1 cellular context compared by ENCODE assay signal in the genomic region with DNA sequence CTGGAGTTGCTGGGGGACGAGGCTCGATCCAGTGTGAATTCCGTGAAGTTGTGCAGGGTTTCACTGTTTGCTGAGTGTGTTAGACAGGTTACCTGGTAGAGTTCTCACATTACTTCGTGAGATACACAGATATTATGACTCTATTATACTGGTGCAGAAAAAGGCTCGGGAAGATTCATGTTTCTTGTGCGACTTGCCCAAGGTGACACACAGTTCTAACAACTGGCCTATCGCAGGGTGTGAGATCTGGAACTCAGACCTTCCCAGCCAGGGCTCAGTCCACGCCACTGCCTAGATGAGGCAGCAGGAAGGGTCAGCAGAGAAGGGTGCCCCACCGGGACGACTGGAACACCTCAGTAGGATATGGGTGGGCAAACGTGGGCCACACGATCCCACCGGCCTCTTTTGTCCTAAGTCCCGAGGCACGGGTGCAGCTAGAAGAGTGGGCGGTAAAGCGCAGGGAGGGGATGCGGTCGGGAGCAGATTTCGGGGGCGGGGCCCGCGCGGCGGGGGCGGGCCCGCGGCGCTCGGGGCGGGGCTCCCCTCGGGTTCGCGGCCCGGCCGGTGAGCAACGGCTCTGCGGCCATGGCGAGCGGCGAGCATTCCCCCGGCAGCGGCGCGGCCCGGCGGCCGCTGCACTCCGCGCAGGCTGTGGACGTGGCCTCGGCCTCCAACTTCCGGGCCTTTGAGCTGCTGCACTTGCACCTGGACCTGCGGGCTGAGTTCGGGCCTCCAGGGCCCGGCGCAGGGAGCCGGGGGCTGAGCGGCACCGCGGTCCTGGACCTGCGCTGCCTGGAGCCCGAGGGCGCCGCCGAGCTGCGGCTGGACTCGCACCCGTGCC.
A peak's percentile ranks its signal among the peaks of the same experiment; 100 is the strongest.
TF ChIP-seq lines count a peak whose summit lies in the region.

A gene with protein sequence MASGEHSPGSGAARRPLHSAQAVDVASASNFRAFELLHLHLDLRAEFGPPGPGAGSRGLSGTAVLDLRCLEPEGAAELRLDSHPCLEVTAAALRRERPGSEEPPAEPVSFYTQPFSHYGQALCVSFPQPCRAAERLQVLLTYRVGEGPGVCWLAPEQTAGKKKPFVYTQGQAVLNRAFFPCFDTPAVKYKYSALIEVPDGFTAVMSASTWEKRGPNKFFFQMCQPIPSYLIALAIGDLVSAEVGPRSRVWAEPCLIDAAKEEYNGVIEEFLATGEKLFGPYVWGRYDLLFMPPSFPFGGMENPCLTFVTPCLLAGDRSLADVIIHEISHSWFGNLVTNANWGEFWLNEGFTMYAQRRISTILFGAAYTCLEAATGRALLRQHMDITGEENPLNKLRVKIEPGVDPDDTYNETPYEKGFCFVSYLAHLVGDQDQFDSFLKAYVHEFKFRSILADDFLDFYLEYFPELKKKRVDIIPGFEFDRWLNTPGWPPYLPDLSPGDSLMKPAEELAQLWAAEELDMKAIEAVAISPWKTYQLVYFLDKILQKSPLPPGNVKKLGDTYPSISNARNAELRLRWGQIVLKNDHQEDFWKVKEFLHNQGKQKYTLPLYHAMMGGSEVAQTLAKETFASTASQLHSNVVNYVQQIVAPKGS (plus strand): TSS at position 567 of the 841 bp plus-strand sequence. CDS start 19 bp downstream, at position 586.

TF ChIP-seq in K562, 482 proteins besides CTCF, POLR2A, EP300 and RAD21 (continued from another document and continues in another):
- TF ChIP-seq, protein P1, sequence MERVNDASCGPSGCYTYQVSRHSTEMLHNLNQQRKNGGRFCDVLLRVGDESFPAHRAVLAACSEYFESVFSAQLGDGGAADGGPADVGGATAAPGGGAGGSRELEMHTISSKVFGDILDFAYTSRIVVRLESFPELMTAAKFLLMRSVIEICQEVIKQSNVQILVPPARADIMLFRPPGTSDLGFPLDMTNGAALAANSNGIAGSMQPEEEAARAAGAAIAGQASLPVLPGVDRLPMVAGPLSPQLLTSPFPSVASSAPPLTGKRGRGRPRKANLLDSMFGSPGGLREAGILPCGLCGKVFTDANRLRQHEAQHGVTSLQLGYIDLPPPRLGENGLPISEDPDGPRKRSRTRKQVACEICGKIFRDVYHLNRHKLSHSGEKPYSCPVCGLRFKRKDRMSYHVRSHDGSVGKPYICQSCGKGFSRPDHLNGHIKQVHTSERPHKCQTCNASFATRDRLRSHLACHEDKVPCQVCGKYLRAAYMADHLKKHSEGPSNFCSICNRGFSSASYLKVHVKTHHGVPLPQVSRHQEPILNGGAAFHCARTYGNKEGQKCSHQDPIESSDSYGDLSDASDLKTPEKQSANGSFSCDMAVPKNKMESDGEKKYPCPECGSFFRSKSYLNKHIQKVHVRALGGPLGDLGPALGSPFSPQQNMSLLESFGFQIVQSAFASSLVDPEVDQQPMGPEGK (CRISPR knock-in tag; IDR thresholded peaks at IDR 0.05; ENCODE audit: borderline replicate concordance), result no peak
- TF ChIP-seq YY1 (IDR thresholded peaks at IDR 0.05; ENCODE audit: borderline replicate concordance in 1 of 3, control insufficient read depth in 1 of 3, extremely low read depth in 1 of 3, insufficient read depth in 3 of 3, insufficient read length in 1 of 3, insufficient replicate concordance in 2 of 3, low read depth in 1 of 3, low read length in 2 of 3), result peak; percentile 43 to 91 (median 88)
- TF ChIP-seq, protein P2, sequence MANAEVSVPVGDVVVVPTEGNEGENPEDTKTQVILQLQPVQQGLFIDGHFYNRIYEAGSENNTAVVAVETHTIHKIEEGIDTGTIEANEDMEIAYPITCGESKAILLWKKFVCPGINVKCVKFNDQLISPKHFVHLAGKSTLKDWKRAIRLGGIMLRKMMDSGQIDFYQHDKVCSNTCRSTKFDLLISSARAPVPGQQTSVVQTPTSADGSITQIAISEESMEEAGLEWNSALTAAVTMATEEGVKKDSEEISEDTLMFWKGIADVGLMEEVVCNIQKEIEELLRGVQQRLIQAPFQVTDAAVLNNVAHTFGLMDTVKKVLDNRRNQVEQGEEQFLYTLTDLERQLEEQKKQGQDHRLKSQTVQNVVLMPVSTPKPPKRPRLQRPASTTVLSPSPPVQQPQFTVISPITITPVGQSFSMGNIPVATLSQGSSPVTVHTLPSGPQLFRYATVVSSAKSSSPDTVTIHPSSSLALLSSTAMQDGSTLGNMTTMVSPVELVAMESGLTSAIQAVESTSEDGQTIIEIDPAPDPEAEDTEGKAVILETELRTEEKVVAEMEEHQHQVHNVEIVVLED (CRISPR knock-in tag; IDR thresholded peaks at IDR 0.05), result no peak
- TF ChIP-seq, protein P3, sequence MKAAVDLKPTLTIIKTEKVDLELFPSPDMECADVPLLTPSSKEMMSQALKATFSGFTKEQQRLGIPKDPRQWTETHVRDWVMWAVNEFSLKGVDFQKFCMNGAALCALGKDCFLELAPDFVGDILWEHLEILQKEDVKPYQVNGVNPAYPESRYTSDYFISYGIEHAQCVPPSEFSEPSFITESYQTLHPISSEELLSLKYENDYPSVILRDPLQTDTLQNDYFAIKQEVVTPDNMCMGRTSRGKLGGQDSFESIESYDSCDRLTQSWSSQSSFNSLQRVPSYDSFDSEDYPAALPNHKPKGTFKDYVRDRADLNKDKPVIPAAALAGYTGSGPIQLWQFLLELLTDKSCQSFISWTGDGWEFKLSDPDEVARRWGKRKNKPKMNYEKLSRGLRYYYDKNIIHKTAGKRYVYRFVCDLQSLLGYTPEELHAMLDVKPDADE (conservative IDR thresholded peaks at IDR 0.05; ENCODE audit: control insufficient read depth, low read depth, low read length), result peak; percentile 86; the same call in 1 of the 2 replicates
- TF ChIP-seq CBX1 (IDR thresholded peaks at IDR 0.05; ENCODE audit: low read depth), result peak; percentile 82; the same call in 1 of the 2 replicates
- no peak; the same call in 1 of the 2 replicates for TF ChIP-seq MTA3 (IDR thresholded peaks at IDR 0.05; ENCODE audit: borderline replicate concordance)
- no peak for TF ChIP-seq TCF7L2 (IDR thresholded peaks at IDR 0.05; ENCODE audit: low read depth, low read length)
- TF ChIP-seq NR2C2 (CRISPR knock-in tag; IDR thresholded peaks at IDR 0.05), result no peak; the same call in 1 of the 2 replicates
- TF ChIP-seq NR2C2 (tag; IDR thresholded peaks at IDR 0.05), result peak; percentile 79; the same call in 1 of the 2 replicates
- TF ChIP-seq, protein P4, sequence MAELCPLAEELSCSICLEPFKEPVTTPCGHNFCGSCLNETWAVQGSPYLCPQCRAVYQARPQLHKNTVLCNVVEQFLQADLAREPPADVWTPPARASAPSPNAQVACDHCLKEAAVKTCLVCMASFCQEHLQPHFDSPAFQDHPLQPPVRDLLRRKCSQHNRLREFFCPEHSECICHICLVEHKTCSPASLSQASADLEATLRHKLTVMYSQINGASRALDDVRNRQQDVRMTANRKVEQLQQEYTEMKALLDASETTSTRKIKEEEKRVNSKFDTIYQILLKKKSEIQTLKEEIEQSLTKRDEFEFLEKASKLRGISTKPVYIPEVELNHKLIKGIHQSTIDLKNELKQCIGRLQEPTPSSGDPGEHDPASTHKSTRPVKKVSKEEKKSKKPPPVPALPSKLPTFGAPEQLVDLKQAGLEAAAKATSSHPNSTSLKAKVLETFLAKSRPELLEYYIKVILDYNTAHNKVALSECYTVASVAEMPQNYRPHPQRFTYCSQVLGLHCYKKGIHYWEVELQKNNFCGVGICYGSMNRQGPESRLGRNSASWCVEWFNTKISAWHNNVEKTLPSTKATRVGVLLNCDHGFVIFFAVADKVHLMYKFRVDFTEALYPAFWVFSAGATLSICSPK (IDR thresholded peaks at IDR 0.05; ENCODE audit: borderline replicate concordance), result no peak
- no peak for TF ChIP-seq ZNF584 (CRISPR knock-in tag; IDR thresholded peaks at IDR 0.05; ENCODE audit: low read depth)
- no peak for TF ChIP-seq HMG20A (CRISPR knock-in tag; conservative IDR thresholded peaks at IDR 0.05)
- no peak for TF ChIP-seq BRCA1 (IDR thresholded peaks at IDR 0.05)
- no peak for TF ChIP-seq BRCA1 (CRISPR knock-in tag; IDR thresholded peaks at IDR 0.05)
- TF ChIP-seq, protein P5, sequence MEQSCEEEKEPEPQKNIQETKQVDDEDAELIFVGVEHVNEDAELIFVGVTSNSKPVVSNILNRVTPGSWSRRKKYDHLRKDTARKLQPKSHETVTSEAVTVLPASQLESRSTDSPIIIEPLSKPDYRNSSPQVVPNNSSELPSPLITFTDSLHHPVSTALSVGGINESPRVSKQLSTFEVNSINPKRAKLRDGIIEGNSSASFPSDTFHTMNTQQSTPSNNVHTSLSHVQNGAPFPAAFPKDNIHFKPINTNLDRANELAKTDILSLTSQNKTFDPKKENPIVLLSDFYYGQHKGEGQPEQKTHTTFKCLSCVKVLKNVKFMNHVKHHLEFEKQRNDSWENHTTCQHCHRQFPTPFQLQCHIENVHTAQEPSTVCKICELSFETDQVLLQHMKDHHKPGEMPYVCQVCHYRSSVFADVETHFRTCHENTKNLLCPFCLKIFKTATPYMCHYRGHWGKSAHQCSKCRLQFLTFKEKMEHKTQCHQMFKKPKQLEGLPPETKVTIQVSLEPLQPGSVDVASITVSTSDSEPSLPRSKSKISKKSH (CRISPR knock-in tag; IDR thresholded peaks at IDR 0.05), result no peak
- peak; percentile 89 for TF ChIP-seq POLR2G (IDR thresholded peaks at IDR 0.05; ENCODE audit: low read depth, low read length)
- no peak for TF ChIP-seq SIRT6 (IDR thresholded peaks at IDR 0.05; ENCODE audit: low read depth, low read length)
- TF ChIP-seq, protein P6, sequence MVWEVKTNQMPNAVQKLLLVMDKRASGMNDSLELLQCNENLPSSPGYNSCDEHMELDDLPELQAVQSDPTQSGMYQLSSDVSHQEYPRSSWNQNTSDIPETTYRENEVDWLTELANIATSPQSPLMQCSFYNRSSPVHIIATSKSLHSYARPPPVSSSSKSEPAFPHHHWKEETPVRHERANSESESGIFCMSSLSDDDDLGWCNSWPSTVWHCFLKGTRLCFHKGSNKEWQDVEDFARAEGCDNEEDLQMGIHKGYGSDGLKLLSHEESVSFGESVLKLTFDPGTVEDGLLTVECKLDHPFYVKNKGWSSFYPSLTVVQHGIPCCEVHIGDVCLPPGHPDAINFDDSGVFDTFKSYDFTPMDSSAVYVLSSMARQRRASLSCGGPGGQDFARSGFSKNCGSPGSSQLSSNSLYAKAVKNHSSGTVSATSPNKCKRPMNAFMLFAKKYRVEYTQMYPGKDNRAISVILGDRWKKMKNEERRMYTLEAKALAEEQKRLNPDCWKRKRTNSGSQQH (CRISPR knock-in tag; IDR thresholded peaks at IDR 0.05), result no peak
- TF ChIP-seq ZNF766 (CRISPR knock-in tag; conservative IDR thresholded peaks at IDR 0.05), result no peak
- TF ChIP-seq HDAC2 (IDR thresholded peaks at IDR 0.05), result no peak
- TF ChIP-seq ARID2 (IDR thresholded peaks at IDR 0.05), result no peak
- TF ChIP-seq, protein P7, sequence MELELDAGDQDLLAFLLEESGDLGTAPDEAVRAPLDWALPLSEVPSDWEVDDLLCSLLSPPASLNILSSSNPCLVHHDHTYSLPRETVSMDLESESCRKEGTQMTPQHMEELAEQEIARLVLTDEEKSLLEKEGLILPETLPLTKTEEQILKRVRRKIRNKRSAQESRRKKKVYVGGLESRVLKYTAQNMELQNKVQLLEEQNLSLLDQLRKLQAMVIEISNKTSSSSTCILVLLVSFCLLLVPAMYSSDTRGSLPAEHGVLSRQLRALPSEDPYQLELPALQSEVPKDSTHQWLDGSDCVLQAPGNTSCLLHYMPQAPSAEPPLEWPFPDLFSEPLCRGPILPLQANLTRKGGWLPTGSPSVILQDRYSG (tag; conservative IDR thresholded peaks at IDR 0.05; ENCODE audit: low read depth), result no peak
- TF ChIP-seq NR4A1 (CRISPR knock-in tag; IDR thresholded peaks at IDR 0.05), result no peak
- no peak for TF ChIP-seq NR4A1 (tag; IDR thresholded peaks at IDR 0.05)
- 0 out of 2 replicates have a peak, but pooled peaks have one; percentile 7 for TF ChIP-seq SMC3 (conservative IDR thresholded peaks at IDR 0.05; ENCODE audit: insufficient read depth, low read depth, low read length)
- TF ChIP-seq SRSF7 (optimal IDR thresholded peaks at IDR 0.05; ENCODE audit: low read depth, low read length), result no peak
- no peak for TF ChIP-seq BCOR (IDR thresholded peaks at IDR 0.05)
- TF ChIP-seq, protein P8, sequence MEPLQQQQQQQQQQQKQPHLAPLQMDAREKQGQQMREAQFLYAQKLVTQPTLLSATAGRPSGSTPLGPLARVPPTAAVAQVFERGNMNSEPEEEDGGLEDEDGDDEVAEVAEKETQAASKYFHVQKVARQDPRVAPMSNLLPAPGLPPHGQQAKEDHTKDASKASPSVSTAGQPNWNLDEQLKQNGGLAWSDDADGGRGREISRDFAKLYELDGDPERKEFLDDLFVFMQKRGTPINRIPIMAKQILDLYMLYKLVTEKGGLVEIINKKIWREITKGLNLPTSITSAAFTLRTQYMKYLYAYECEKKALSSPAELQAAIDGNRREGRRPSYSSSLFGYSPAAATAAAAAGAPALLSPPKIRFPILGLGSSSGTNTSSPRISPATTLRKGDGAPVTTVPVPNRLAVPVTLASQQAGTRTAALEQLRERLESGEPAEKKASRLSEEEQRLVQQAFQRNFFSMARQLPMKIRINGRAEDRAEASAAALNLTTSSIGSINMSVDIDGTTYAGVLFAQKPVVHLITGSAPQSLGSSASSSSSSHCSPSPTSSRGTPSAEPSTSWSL (CRISPR knock-in tag; IDR thresholded peaks at IDR 0.05; ENCODE audit: borderline replicate concordance), result no peak
- TF ChIP-seq SAP30 (IDR thresholded peaks at IDR 0.05; ENCODE audit: borderline replicate concordance, insufficient read depth, low read depth, low read length, poor library complexity, severe bottlenecking), result no peak
- no peak for TF ChIP-seq SRF (CRISPR knock-in tag; IDR thresholded peaks at IDR 0.05)
- TF ChIP-seq ZNF561 (CRISPR knock-in tag; conservative IDR thresholded peaks at IDR 0.05), result no peak
- TF ChIP-seq WHSC1 (IDR thresholded peaks at IDR 0.05; ENCODE audit: low read length), result no peak
- TF ChIP-seq ILF3 (IDR thresholded peaks at IDR 0.05; ENCODE audit: borderline replicate concordance), result peak; percentile 78; the same call in 1 of the 2 replicates
- TF ChIP-seq, protein P9, sequence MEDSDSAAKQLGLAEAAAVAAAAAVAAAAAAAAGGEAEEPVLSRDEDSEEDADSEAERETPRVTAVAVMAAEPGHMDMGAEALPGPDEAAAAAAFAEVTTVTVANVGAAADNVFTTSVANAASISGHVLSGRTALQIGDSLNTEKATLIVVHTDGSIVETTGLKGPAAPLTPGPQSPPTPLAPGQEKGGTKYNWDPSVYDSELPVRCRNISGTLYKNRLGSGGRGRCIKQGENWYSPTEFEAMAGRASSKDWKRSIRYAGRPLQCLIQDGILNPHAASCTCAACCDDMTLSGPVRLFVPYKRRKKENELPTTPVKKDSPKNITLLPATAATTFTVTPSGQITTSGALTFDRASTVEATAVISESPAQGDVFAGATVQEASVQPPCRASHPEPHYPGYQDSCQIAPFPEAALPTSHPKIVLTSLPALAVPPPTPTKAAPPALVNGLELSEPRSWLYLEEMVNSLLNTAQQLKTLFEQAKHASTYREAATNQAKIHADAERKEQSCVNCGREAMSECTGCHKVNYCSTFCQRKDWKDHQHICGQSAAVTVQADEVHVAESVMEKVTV (CRISPR knock-in tag; IDR thresholded peaks at IDR 0.05), result no peak
- no peak for TF ChIP-seq BHLHE40 (IDR thresholded peaks at IDR 0.05; ENCODE audit: low read length)
- TF ChIP-seq, protein P10, sequence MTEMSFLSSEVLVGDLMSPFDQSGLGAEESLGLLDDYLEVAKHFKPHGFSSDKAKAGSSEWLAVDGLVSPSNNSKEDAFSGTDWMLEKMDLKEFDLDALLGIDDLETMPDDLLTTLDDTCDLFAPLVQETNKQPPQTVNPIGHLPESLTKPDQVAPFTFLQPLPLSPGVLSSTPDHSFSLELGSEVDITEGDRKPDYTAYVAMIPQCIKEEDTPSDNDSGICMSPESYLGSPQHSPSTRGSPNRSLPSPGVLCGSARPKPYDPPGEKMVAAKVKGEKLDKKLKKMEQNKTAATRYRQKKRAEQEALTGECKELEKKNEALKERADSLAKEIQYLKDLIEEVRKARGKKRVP (CRISPR knock-in tag; IDR thresholded peaks at IDR 0.05), result no peak
- TF ChIP-seq NR3C1 (CRISPR knock-in tag; IDR thresholded peaks at IDR 0.05), result no peak; the same call in 1 of the 2 replicates
- no peak for TF ChIP-seq ZNF3 (CRISPR knock-in tag; IDR thresholded peaks at IDR 0.05)
